Comparison of ENCODE assay signal across 31 cellular contexts in the genomic region with DNA sequence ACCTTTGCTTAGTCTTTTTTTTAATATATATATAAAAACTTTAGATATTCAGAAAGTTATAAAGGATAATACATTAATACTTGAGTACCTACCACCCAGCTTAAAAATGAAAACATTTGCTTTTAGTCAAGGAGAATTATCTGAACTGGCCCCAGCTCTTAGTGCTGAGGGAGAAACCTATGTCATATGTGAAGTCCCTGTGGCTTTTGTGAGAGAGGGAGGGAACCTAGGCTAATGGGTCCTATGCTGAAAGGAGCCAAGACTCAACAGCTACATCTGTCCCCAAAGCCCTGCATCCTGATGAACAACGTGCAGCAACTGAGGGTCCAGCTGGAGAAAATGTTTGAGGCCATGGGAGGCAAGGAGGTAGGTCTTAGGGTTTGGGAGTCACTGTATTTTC.
"Had no signal": no experiment of that assay in that cellular context is flagged by ENCODE, and none has a peak within 500 bp of the region (broad histone marks: within the 10 kb centered on the region; RNA-seq: fewer than 3 reads in every experiment).

No MANE protein-coding gene starts in this region.

- H3K4me3 Mint-ChIP-seq: activated B cell treated with CpG ODN at 0.5 μM for 24 hours; activated CD4-positive, alpha-beta memory T cell treated with anti-CD3 and anti-CD28 coated beads, Interleukin-2, amount 10 ng/mL, durations not matched to agents 7 days and 5 days; activated naive CD4-positive, alpha-beta T cell treated with anti-CD3 and anti-CD28 coated beads for 36 hours; T-cell; T-helper 17 cell had no signal

- H3K27me3 Mint-ChIP-seq: activated CD4-positive, alpha-beta memory T cell treated with anti-CD3 and anti-CD28 coated beads, Interleukin-2, amount 10 ng/mL, durations not matched to agents 7 days and 5 days had no signal

- H3K4me2 ChIP-seq: PC-9 had no signal

- H2AFZ ChIP-seq: PC-9 had no signal

- H3K36me3 ChIP-seq: MG63 had no signal

- H3K27ac Mint-ChIP-seq: activated B cell treated with CpG ODN at 0.5 μM for 24 hours; activated CD4-positive, alpha-beta memory T cell treated with anti-CD3 and anti-CD28 coated beads, Interleukin-2, amount 10 ng/mL, durations not matched to agents 7 days and 5 days; activated naive CD4-positive, alpha-beta T cell treated with anti-CD3 and anti-CD28 coated beads for 36 hours; activated naive CD4-positive, alpha-beta T cell treated with anti-CD3 and anti-CD28 coated beads, Interleukin-2, amount 50 U/mL, for 72 hours; T-cell; T-helper 17 cell had no signal

- H3K4me3 ChIP-seq: adrenal gland, body of pancreas, breast epithelium, MG63, PC-9 had no signal

- H3K4me1 ChIP-seq: adrenal gland, body of pancreas, breast epithelium had no signal

- H3K9me3 Mint-ChIP-seq: activated B cell treated with CpG ODN at 0.5 μM for 24 hours; activated CD4-positive, alpha-beta memory T cell treated with anti-CD3 and anti-CD28 coated beads, Interleukin-2, amount 10 ng/mL, durations not matched to agents 7 days and 5 days; activated naive CD4-positive, alpha-beta T cell treated with anti-CD3 and anti-CD28 coated beads for 36 hours; activated naive CD4-positive, alpha-beta T cell treated with anti-CD3 and anti-CD28 coated beads, Interleukin-2, amount 50 U/mL, for 72 hours; T-cell had no signal

- H3K36me3 Mint-ChIP-seq: activated naive CD4-positive, alpha-beta T cell treated with anti-CD3 and anti-CD28 coated beads, Interleukin-2, amount 50 U/mL, for 72 hours; T-cell had no signal

- ATAC-seq: activated naive CD4-positive, alpha-beta T cell treated with anti-CD3 and anti-CD28 coated beads, Interleukin-2, amount 50 U/mL, for 72 hours; body of pancreas; Right ventricle myocardium inferior; SK-N-SH treated with all-trans-retinoic acid at 6 μM for 48 hours; T-cell; T-helper 17 cell had no signal

- H3K9me3 ChIP-seq: adrenal gland, body of pancreas, breast epithelium, MG63 had no signal

- DNase-seq: activated B cell treated with CpG ODN at 0.5 μM for 24 hours; activated CD4-positive, alpha-beta memory T cell treated with anti-CD3 and anti-CD28 coated beads, Interleukin-2, amount 10 ng/mL, durations not matched to agents 7 days and 5 days; activated CD4-positive, alpha-beta T cell treated with anti-CD3 and anti-CD28 coated beads for 4 hours; activated CD4-positive, CD25-positive, alpha-beta regulatory T cell treated with anti-CD3 and anti-CD28 coated beads, Interleukin-2, amount 50 U/mL, for 72 hours; activated CD8-positive, alpha-beta memory T cell treated with anti-CD3 and anti-CD28 coated beads, Interleukin-2, amount 50 U/mL, for 48 hours; activated gamma-delta T cell treated with Interleukin-2 at 50 U/mL for 16 hours; activated naive CD4-positive, alpha-beta T cell treated with anti-CD3 and anti-CD28 coated beads for 36 hours; adrenal gland; body of pancreas; Kasumi-1; KG1; MG63; MV-4-11; NCI-H1092; NCI-H1436 treated with DMSO at 0.1 percent for 48 hours; NCI-H1694 treated with DMSO at 0.1 percent for 48 hours; NCI-H2029; NCI-H345; NCI-H524 treated with DMSO at 0.1 percent for 48 hours; PC-9; SIG-M5; T-cell; T-helper 17 cell had no signal

- H3K4me1 Mint-ChIP-seq: activated B cell treated with CpG ODN at 0.5 μM for 24 hours; activated CD4-positive, alpha-beta memory T cell treated with anti-CD3 and anti-CD28 coated beads, Interleukin-2, amount 10 ng/mL, durations not matched to agents 7 days and 5 days; T-cell had no signal

- H3K27me3 ChIP-seq: adrenal gland, body of pancreas, breast epithelium, MG63 had no signal

- H3K27ac ChIP-seq: adrenal gland, body of pancreas, breast epithelium, PC-9, RWPE1, VCaP had no signal

- FAIRE-seq: astrocyte, RCC 7860 had no signal
